ENCODE assay signal across 1 cellular context in the genomic region with DNA sequence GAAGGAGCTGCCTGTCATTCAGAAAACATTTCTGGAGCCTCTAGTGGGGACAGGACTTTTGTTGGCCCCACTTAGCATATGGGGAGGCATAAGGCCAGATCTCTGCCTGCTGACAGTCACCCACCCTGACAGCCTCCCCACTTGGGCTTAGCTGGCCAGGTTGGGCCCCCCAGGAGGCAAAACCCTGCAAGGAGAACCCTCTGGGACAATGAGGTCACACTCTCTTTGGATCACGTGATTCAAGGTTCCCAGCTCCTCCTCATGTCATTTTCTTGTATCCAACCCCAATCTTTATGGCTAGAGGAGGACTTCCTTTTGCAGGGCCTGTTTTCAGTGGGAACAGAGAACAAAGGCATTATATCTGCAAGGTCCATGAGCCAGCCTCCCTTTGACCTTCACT.
TF ChIP-seq lines count a peak whose summit lies in the region.

No MANE protein-coding gene starts in this region.

TF ChIP-seq in HEK293, 187 proteins besides CTCF, POLR2A, EP300 and RAD21 (continued from another document):
- TF ChIP-seq, protein P1, sequence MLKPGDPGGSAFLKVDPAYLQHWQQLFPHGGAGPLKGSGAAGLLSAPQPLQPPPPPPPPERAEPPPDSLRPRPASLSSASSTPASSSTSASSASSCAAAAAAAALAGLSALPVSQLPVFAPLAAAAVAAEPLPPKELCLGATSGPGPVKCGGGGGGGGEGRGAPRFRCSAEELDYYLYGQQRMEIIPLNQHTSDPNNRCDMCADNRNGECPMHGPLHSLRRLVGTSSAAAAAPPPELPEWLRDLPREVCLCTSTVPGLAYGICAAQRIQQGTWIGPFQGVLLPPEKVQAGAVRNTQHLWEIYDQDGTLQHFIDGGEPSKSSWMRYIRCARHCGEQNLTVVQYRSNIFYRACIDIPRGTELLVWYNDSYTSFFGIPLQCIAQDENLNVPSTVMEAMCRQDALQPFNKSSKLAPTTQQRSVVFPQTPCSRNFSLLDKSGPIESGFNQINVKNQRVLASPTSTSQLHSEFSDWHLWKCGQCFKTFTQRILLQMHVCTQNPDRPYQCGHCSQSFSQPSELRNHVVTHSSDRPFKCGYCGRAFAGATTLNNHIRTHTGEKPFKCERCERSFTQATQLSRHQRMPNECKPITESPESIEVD (tag by site-specific recombination; IDR thresholded peaks at IDR 0.05), result no peak
- TF ChIP-seq ZNF843 (tag by site-specific recombination; IDR thresholded peaks at IDR 0.05) (no peak), ZNF146 (tag by site-specific recombination; IDR thresholded peaks at IDR 0.05) (no peak)
